In the genomic region with DNA sequence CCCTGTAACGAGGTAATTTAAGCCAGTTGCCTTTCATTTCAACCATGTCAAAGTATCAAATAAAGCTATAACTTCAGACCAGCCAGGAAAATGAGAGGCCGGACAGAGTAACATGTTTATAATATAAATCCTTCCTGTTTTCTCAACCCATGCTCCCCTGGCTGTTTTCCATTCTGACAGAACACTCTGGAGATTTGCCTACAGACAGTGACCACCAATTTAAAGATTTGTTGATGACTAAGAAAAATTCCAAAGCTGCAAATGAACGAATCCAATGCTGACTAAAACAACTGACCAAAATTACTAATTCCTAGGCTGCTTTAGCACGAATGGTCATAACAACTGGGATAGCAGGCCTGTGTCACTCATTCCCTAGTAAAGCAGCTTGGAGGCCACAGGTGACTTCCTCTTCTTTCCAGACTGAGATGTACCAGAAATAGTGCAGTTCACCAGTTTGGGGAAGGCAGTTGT, we compare ENCODE assay signal across 9 cellular contexts.
DNase-seq lines count a peak whose midpoint lies in the region; ATAC-seq and TF ChIP-seq lines count a peak whose summit lies in the region.
"Had no signal": no experiment of that assay in that cellular context is flagged by ENCODE, and none has a peak within 500 bp of the region (broad histone marks: within the 10 kb centered on the region; RNA-seq: fewer than 3 reads in every experiment).

No MANE protein-coding gene starts in this region.

- TF ChIP-seq CTCF in HFFc6 (IDR thresholded peaks at IDR 0.05), result no peak

- no peak for ATAC-seq in stimulated activated effector memory CD8-positive, alpha-beta T cell treated with anti-CD3 and anti-CD28 coated beads, Interleukin-12 subunit alpha, Interleukin-12 subunit beta, amount 100 ng/mL, for 72 hours

- peak overlapping the region; percentile 98 for H3K27ac Mint-ChIP-seq in HFFc6
- no peak overlapping the region for H3K27ac Mint-ChIP-seq in stimulated activated effector memory CD8-positive, alpha-beta T cell treated with anti-CD3 and anti-CD28 coated beads, Interleukin-12 subunit alpha, Interleukin-12 subunit beta, amount 100 ng/mL, for 72 hours

- peaks cover 12% of the 10 kb centered on the region for H3K36me3 Mint-ChIP-seq in HFFc6 (ENCODE audit: low read depth)
- H3K36me3 Mint-ChIP-seq in stimulated activated effector memory CD8-positive, alpha-beta T cell treated with anti-CD3 and anti-CD28 coated beads, Interleukin-12 subunit alpha, Interleukin-12 subunit beta, amount 100 ng/mL, for 72 hours, result peaks cover 6% of the 10 kb centered on the region

- DNase-seq in HFFc6 (peak; percentile 95), amniotic stem cell (lab: John Stamatoyannopoulos, UW) (peak; percentile 73), hepatic stellate cell (ENCODE audit: low spot score) (peak; percentile 53), stromal cell of bone marrow (ENCODE audit: low read depth) (peak; percentile 90), middle frontal gyrus (ENCODE audit: extremely low spot score, low spot score) (no peak), NOMO-1 treated with dmso at 0.1 percent for 144 hours (lab: John Stamatoyannopoulos, UW; ENCODE audit: unreplicated experiment) (no peak)
- DNase-seq in stimulated activated naive CD4-positive, alpha-beta T cell (lab: John Stamatoyannopoulos, UW), result no peak
- no peak for DNase-seq in stimulated activated effector memory CD8-positive, alpha-beta T cell treated with anti-CD3 and anti-CD28 coated beads, Interleukin-12 subunit alpha, Interleukin-12 subunit beta, amount 100 ng/mL, for 72 hours (ENCODE audit: low spot score in 2 of 2)
- DNase-seq: effector CD8-positive, alpha-beta T cell had no signal

- no peaks in the 10 kb centered on the region for H3K9me3 Mint-ChIP-seq in HFFc6
- H3K9me3 Mint-ChIP-seq in stimulated activated effector memory CD8-positive, alpha-beta T cell treated with anti-CD3 and anti-CD28 coated beads, Interleukin-12 subunit alpha, Interleukin-12 subunit beta, amount 100 ng/mL, for 72 hours, result peaks cover 4% of the 10 kb centered on the region

- H3K4me1 Mint-ChIP-seq in HFFc6 (ENCODE audit: low read depth), result peaks cover 95% of the 10 kb centered on the region
- H3K4me1 Mint-ChIP-seq in stimulated activated effector memory CD8-positive, alpha-beta T cell treated with anti-CD3 and anti-CD28 coated beads, Interleukin-12 subunit alpha, Interleukin-12 subunit beta, amount 100 ng/mL, for 72 hours, result peaks cover 46% of the 10 kb centered on the region

- H3K4me3 Mint-ChIP-seq in HFFc6, result peak overlapping the region; percentile 83
- H3K4me3 Mint-ChIP-seq in stimulated activated effector memory CD8-positive, alpha-beta T cell treated with anti-CD3 and anti-CD28 coated beads, Interleukin-12 subunit alpha, Interleukin-12 subunit beta, amount 100 ng/mL, for 72 hours, result no peak overlapping the region

- H3K27me3 Mint-ChIP-seq in HFFc6 (ENCODE audit: insufficient read depth), result no peaks in the 10 kb centered on the region; the same call in 1 of the 2 replicates

Comparison
In these comparisons a context has a peak if more than half of its experiments do, and no peak if none do; other contexts are left out.
1. DNase-seq: peak in HFFc6 (single experiment), amniotic stem cell (single experiment), hepatic stellate cell (single experiment) and stromal cell of bone marrow (single experiment); none in stimulated activated naive CD4-positive, alpha-beta T cell (0 of 6), middle frontal gyrus (single experiment), stimulated activated effector memory CD8-positive, alpha-beta T cell treated with anti-CD3 and anti-CD28 coated beads, Interleukin-12 subunit alpha, Interleukin-12 subunit beta, amount 100 ng/mL, for 72 hours (0 of 2) and NOMO-1 treated with dmso at 0.1 percent for 144 hours (single experiment).